In genomic region chr12:823043-823698, GRCh38 we compare ENCODE assay signal across 8 cellular contexts.
DNase-seq lines count a peak whose midpoint lies in the region; ATAC-seq and TF ChIP-seq lines count a peak whose summit lies in the region.

No MANE protein-coding gene starts in this region.

- no peaks in the 10 kb centered on the region for H3F3A ChIP-seq in neural progenitor cell (ENCODE audit: low read depth)

- no peak for TF ChIP-seq CTCF in neural progenitor cell (IDR thresholded peaks at IDR 0.05)
- no peak for TF ChIP-seq CTCF in esophagus squamous epithelium (IDR thresholded peaks at IDR 0.05)

- no peak overlapping the region for H3K27ac ChIP-seq in neural progenitor cell
- H3K27ac ChIP-seq in esophagus squamous epithelium = no peak overlapping the region

- no peak for TF ChIP-seq POLR2A in esophagus squamous epithelium (IDR thresholded peaks at IDR 0.05)

- H4K20me1 ChIP-seq in neural progenitor cell (ENCODE audit: low read depth) = peaks cover 7% of the 10 kb centered on the region

- WGBS in esophagus squamous epithelium, 2 donors = 53 to 71% methylated on average over 1 of the region's 1 CpG

- H3K4me3 Mint-ChIP-seq in dendritic cell treated with granulocyte-macrophage colony-stimulating factor and Interleukin-4, amounts not matched to agents 40 ng/mL and 50 ng/mL, for 4 days = peak overlapping the region; percentile 33
- H3K4me3 Mint-ChIP-seq in neural progenitor cell = no peak overlapping the region

- DNase-seq in neural progenitor cell (ENCODE audit: low spot score) (no peak), esophagus squamous epithelium (lab: John Stamatoyannopoulos, UW) (no peak), amygdala (lab: John Stamatoyannopoulos, UW) (no peak), epidermal melanocyte (ENCODE audit: insufficient read length, low spot score) (no peak)

- intact Hi-C loops in dendritic cell treated with granulocyte-macrophage colony-stimulating factor and Interleukin-4, amounts not matched to agents 40 ng/mL and 50 ng/mL, for 4 days (cut with micrococcal nuclease) = loop anchor here (10.0 kb wide), 2 partner anchors 72 to 272 kb away; no protein-coding TSS in a partner anchor
- intact Hi-C loops in esophagus squamous epithelium (cut with DNase I) = no loop called here

- peak; percentile 83 for ATAC-seq in GM18502 (IDR thresholded peaks at IDR 0.05; ENCODE audit: poor library complexity, unreplicated experiment)
- peak; percentile 93 for ATAC-seq in GM21529 (IDR thresholded peaks at IDR 0.05; ENCODE audit: unreplicated experiment)
- ATAC-seq in HG03469 (IDR thresholded peaks at IDR 0.05; ENCODE audit: unreplicated experiment) = peak; percentile 78

- peaks cover 45% of the 10 kb centered on the region for H3K4me1 Mint-ChIP-seq in dendritic cell treated with granulocyte-macrophage colony-stimulating factor and Interleukin-4, amounts not matched to agents 40 ng/mL and 50 ng/mL, for 4 days (ENCODE audit: low read depth)
- H3K4me1 Mint-ChIP-seq in neural progenitor cell = no peaks in the 10 kb centered on the region

- H3K4me1 ChIP-seq in neural progenitor cell (no peaks in the 10 kb centered on the region), esophagus squamous epithelium (peaks cover 1 to 25% (median 9%) of the 10 kb centered on the region in 3 donors)

- no peaks in the 10 kb centered on the region for H3K27me3 Mint-ChIP-seq in dendritic cell treated with granulocyte-macrophage colony-stimulating factor and Interleukin-4, amounts not matched to agents 40 ng/mL and 50 ng/mL, for 4 days
- H3K27me3 Mint-ChIP-seq in neural progenitor cell (ENCODE audit: insufficient read depth, low read depth) = no peaks in the 10 kb centered on the region

- no peaks in the 10 kb centered on the region for H3K9me3 Mint-ChIP-seq in dendritic cell treated with granulocyte-macrophage colony-stimulating factor and Interleukin-4, amounts not matched to agents 40 ng/mL and 50 ng/mL, for 4 days
- peaks cover 29% of the 10 kb centered on the region for H3K9me3 Mint-ChIP-seq in neural progenitor cell

- no peak overlapping the region for H3K4me2 ChIP-seq in neural progenitor cell

- H3K27me3 ChIP-seq in neural progenitor cell (no peaks in the 10 kb centered on the region), esophagus squamous epithelium (no peaks in the 10 kb centered on the region)

- H3K27ac Mint-ChIP-seq in dendritic cell treated with granulocyte-macrophage colony-stimulating factor and Interleukin-4, amounts not matched to agents 40 ng/mL and 50 ng/mL, for 4 days = peak overlapping the region; percentile 81
- no peak overlapping the region for H3K27ac Mint-ChIP-seq in neural progenitor cell

- no peak overlapping the region for H3K4me3 ChIP-seq in neural progenitor cell
- no peak overlapping the region for H3K4me3 ChIP-seq in esophagus squamous epithelium

- peaks cover 79% of the 10 kb centered on the region for H3K79me2 ChIP-seq in neural progenitor cell (ENCODE audit: low read depth)

- H3K36me3 ChIP-seq in neural progenitor cell (no peaks in the 10 kb centered on the region), esophagus squamous epithelium (peaks cover 0 to 20% (median 0%) of the 10 kb centered on the region in 3 donors)

- no peak overlapping the region for H2AFZ ChIP-seq in neural progenitor cell (replicated peaks)

- H3K9ac ChIP-seq in neural progenitor cell = no peak overlapping the region

- H3K9me3 ChIP-seq in neural progenitor cell (ENCODE audit: low read depth) (no peaks in the 10 kb centered on the region), esophagus squamous epithelium (no peaks in the 10 kb centered on the region)

- peaks cover 16% of the 10 kb centered on the region for H3K36me3 Mint-ChIP-seq in dendritic cell treated with granulocyte-macrophage colony-stimulating factor and Interleukin-4, amounts not matched to agents 40 ng/mL and 50 ng/mL, for 4 days (ENCODE audit: low read depth)
- peaks cover 41% of the 10 kb centered on the region for H3K36me3 Mint-ChIP-seq in neural progenitor cell
